ENCODE assay signal across 8 cellular contexts in the genomic region with DNA sequence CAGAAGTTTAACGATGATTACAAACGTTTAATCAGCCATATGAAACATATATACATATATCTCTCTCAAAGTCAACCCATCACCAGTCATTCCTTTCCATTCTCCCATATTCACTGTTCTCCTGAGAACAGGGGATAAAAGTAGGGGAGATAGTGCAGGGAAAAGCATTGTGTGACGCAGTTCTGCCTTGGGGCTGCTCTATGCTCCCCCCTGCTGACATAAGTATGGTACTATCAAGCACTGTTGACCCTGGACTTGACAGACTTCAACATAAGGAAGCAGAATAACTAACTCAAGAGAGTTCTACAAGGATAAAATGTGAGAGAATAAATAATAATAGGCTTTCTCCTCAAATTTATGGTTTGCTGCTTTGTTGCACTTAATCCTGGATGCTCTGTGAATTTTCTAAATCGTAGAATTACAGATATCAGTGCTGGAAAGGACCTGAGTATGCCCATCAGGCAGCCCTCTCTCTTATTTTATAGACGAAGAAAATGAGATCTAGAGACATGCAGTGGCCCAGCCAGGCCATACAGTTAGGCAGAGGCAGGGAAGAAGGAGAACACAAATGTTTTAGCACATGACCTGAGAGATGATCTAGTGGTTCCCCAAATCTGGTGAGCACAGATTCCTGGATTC.
DNase-seq lines count a peak whose midpoint lies in the region; ATAC-seq, FAIRE-seq and TF ChIP-seq lines count a peak whose summit lies in the region.

No MANE protein-coding gene starts in this region.

- peaks cover 4% of the 10 kb centered on the region; the same call in 1 of the 2 replicates for H4K20me1 ChIP-seq in K562 (replicated peaks; ENCODE audit: control insufficient read depth, insufficient read depth, low read length)

- POLR2A ChIA-PET in K562 (lab: Yijun Ruan, JAX): interaction anchor here (0.6 kb wide), 1 partner anchor 160 kb away, joined by 3 read pairs; no protein-coding TSS in a partner anchor

- CTCF ChIA-PET in K562 (lab: Yijun Ruan, JAX; ENCODE audit: low intra/inter-chr PET ratio): interaction anchor here (0.8 kb wide), 1 partner anchor 1603 kb away, joined by 3 read pairs; no protein-coding TSS in a partner anchor

- intact Hi-C loops in K562 (cut with micrococcal nuclease): loop anchor here (2.0 kb wide), 1 partner anchor 257 kb away; no protein-coding TSS in a partner anchor
- intact Hi-C loops in kidney (cut with DNase I): no loop called here
- intact Hi-C loops in testis (cut with DNase I; ENCODE audit: low total_unique reads): no loop called here
- intact Hi-C loops in posterior vena cava (cut with DNase I): no loop called here

- TF ChIP-seq POLR2A in K562 (conservative IDR thresholded peaks at IDR 0.05): no peak
- no peak for TF ChIP-seq POLR2A in testis (IDR thresholded peaks at IDR 0.05)

- FAIRE-seq in K562 (lab: Jason Lieb, UNC) (peak; percentile 91), kidney (lab: Jason Lieb, UNC) (no peak)

- WGBS in K562 (ENCODE audit: insufficient coverage, low coverage, missing lambda C conversion rate): 3% methylated on average over 5 of the region's 5 CpGs
- WGBS in testis, 2 donors: 63 to 69% methylated on average over 5 of the region's 5 CpGs

- peak; percentile 63 for ATAC-seq in HG03159 (IDR thresholded peaks at IDR 0.05; ENCODE audit: unreplicated experiment)
- ATAC-seq in K562: peak; percentile 96

- no peaks in the 10 kb centered on the region for H3K79me2 ChIP-seq in K562 (ENCODE audit: control insufficient read depth, insufficient read depth, low read length)

- H3K9ac ChIP-seq in NT2/D1 (ENCODE audit: insufficient read length, low read depth) (no peak overlapping the region), K562 (ENCODE audit: insufficient read depth in 1 of 2, low read depth in 2 of 2, low read length in 2 of 2) (no peak overlapping the region), kidney (ENCODE audit: low read length in 2 of 2) (no peak overlapping the region)

- H3K36me3 ChIP-seq in NT2/D1 (ENCODE audit: insufficient read depth, insufficient read length, low read length) (no peaks in the 10 kb centered on the region), K562 (ENCODE audit: control insufficient read depth, insufficient read depth, low read length) (no peaks in the 10 kb centered on the region), kidney (ENCODE audit: control insufficient read depth in 1 of 2, insufficient read depth in 2 of 2, low read length in 2 of 2) (no peaks in the 10 kb centered on the region), testis (ENCODE audit: low read depth, missing control alignments) (no peaks in the 10 kb centered on the region)

- no TSS peak for BruUV-seq in K562 (replicated peaks; lab: Mats Ljungman, UMichigan)

- peak; percentile 79 for DNase-seq in DMS53 (lab: John Stamatoyannopoulos, UW)
- peak; percentile 57 for DNase-seq in NT2/D1 (ENCODE audit: low read depth, low spot score)
- DNase-seq in K562 (ENCODE audit: extremely low read depth in 1 of 4, low spot score in 3 of 4): peak; percentile 52 to 66 (median 59)
- no peak for DNase-seq in kidney
- DNase-seq in testis: peak; percentile 28
- DNase-seq in central memory CD4-positive, alpha-beta T cell: no peak
- DNase-seq in posterior vena cava (ENCODE audit: low spot score): no peak

- in situ Hi-C loops in K562 (cut with MboI): no loop called here

- H3K27me3 ChIP-seq in NT2/D1 (ENCODE audit: insufficient read depth, insufficient read length): no peaks in the 10 kb centered on the region
- peaks cover 0 to 7% of the 10 kb centered on the region in 2 experiments; a peak in 2 of 5 replicates for H3K27me3 ChIP-seq in K562 (ENCODE audit: control insufficient read depth in 2 of 2, insufficient read depth in 2 of 2, low read length in 2 of 2)
- H3K27me3 ChIP-seq in testis: no peaks in the 10 kb centered on the region

- TF ChIP-seq CTCF in K562 (IDR thresholded peaks at IDR 0.05 in 2 of 3, conservative IDR thresholded peaks at IDR 0.05 in 1 of 3; ENCODE audit: insufficient read depth in 2 of 3, low read depth in 1 of 3, low read length in 3 of 3) (peak; percentile 73 to 79 (median 76)), kidney (IDR thresholded peaks at IDR 0.05; ENCODE audit: borderline replicate concordance, extremely low read depth, insufficient read depth) (peak; percentile 52), testis (IDR thresholded peaks at IDR 0.05) (peak in 2 of 3 experiments; percentile 28 to 53)

- TF ChIP-seq RAD21 in K562 (CRISPR knock-in tag; conservative IDR thresholded peaks at IDR 0.05 in 1 of 2, IDR thresholded peaks at IDR 0.05 in 1 of 2): peak; percentile 31 to 68; a peak in 3 of 4 replicates

- H3K4me3 ChIP-seq in NT2/D1 (ENCODE audit: insufficient read length, low read depth): no peak overlapping the region
- H3K4me3 ChIP-seq in K562: no peak overlapping the region
- no peak overlapping the region for H3K4me3 ChIP-seq in kidney (ENCODE audit: low read length in 2 of 2)
- no peak overlapping the region for H3K4me3 ChIP-seq in testis

- H3K4me1 ChIP-seq in NT2/D1 (ENCODE audit: insufficient read depth, insufficient read length): no peaks in the 10 kb centered on the region
- H3K4me1 ChIP-seq in K562 (replicated peaks in 1 of 2; ENCODE audit: control insufficient read depth in 2 of 2, insufficient read depth in 2 of 2, low read length in 2 of 2): no peaks in the 10 kb centered on the region
- peaks cover 0 to 1% of the 10 kb centered on the region in 2 donors for H3K4me1 ChIP-seq in kidney (ENCODE audit: control insufficient read depth in 1 of 2, insufficient read depth in 1 of 2, low read depth in 1 of 2, low read length in 2 of 2)
- H3K4me1 ChIP-seq in testis: no peaks in the 10 kb centered on the region

- H3K9me1 ChIP-seq in K562 (ENCODE audit: control insufficient read depth, insufficient read depth, low read length): no peaks in the 10 kb centered on the region

- H3K27ac ChIP-seq in K562 (ENCODE audit: extremely low read depth, low read depth, low read length): no peak overlapping the region
- no peak overlapping the region for H3K27ac ChIP-seq in kidney (ENCODE audit: low read depth in 2 of 2, low read length in 2 of 2)
- no peak overlapping the region for H3K27ac ChIP-seq in testis

- H3K9me3 ChIP-seq in NT2/D1 (ENCODE audit: insufficient read depth, low read length) (no peaks in the 10 kb centered on the region), K562 (replicated peaks; ENCODE audit: control insufficient read depth, insufficient read depth, low read depth, low read length) (no peaks in the 10 kb centered on the region), kidney (ENCODE audit: control insufficient read depth in 1 of 2, low read length in 2 of 2) (no peaks in the 10 kb centered on the region), testis (no peaks in the 10 kb centered on the region)

- TF ChIP-seq EP300 in K562 (IDR thresholded peaks at IDR 0.05; ENCODE audit: low read length): no peak

- H3K4me2 ChIP-seq in K562 (ENCODE audit: insufficient read depth, low read length): no peak overlapping the region

- no peak overlapping the region for H2AFZ ChIP-seq in K562 (ENCODE audit: low read depth, low read length)

TF ChIP-seq in K562, 482 proteins besides CTCF, POLR2A, EP300 and RAD21 (continues in another document):
- TF ChIP-seq ZNF146 (CRISPR knock-in tag; IDR thresholded peaks at IDR 0.05; ENCODE audit: unreplicated experiment) (no peak), ZNF384 (IDR thresholded peaks at IDR 0.05; ENCODE audit: low read depth, low read length) (no peak), SMC3 (conservative IDR thresholded peaks at IDR 0.05; ENCODE audit: insufficient read depth, low read depth, low read length) (peak; percentile 43), HDAC3 (IDR thresholded peaks at IDR 0.05; ENCODE audit: borderline replicate concordance, partially characterized antibody) (no peak), HDAC2 (IDR thresholded peaks at IDR 0.05) (no peak), ZNF197 (CRISPR knock-in tag; IDR thresholded peaks at IDR 0.05; ENCODE audit: low read depth) (no peak), ETS2 (tag; IDR thresholded peaks at IDR 0.05; ENCODE audit: borderline replicate concordance, poor library complexity, severe bottlenecking) (no peak)
- TF ChIP-seq, protein P1, sequence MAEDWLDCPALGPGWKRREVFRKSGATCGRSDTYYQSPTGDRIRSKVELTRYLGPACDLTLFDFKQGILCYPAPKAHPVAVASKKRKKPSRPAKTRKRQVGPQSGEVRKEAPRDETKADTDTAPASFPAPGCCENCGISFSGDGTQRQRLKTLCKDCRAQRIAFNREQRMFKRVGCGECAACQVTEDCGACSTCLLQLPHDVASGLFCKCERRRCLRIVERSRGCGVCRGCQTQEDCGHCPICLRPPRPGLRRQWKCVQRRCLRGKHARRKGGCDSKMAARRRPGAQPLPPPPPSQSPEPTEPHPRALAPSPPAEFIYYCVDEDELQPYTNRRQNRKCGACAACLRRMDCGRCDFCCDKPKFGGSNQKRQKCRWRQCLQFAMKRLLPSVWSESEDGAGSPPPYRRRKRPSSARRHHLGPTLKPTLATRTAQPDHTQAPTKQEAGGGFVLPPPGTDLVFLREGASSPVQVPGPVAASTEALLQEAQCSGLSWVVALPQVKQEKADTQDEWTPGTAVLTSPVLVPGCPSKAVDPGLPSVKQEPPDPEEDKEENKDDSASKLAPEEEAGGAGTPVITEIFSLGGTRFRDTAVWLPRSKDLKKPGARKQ (CRISPR knock-in tag; IDR thresholded peaks at IDR 0.05): no peak
- TF ChIP-seq, protein P2, sequence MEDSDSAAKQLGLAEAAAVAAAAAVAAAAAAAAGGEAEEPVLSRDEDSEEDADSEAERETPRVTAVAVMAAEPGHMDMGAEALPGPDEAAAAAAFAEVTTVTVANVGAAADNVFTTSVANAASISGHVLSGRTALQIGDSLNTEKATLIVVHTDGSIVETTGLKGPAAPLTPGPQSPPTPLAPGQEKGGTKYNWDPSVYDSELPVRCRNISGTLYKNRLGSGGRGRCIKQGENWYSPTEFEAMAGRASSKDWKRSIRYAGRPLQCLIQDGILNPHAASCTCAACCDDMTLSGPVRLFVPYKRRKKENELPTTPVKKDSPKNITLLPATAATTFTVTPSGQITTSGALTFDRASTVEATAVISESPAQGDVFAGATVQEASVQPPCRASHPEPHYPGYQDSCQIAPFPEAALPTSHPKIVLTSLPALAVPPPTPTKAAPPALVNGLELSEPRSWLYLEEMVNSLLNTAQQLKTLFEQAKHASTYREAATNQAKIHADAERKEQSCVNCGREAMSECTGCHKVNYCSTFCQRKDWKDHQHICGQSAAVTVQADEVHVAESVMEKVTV (CRISPR knock-in tag; IDR thresholded peaks at IDR 0.05): no peak

Comparison
In these comparisons a context has a peak if more than half of its experiments do, and no peak if none do; other contexts are left out.
1. DNase-seq: peak in DMS53 (single experiment), NT2/D1 (single experiment), K562 (4 of 4) and testis (single experiment); none in kidney (single experiment), central memory CD4-positive, alpha-beta T cell (single experiment) and posterior vena cava (single experiment).
2. Peak in every context shown above with its lines, with median percentiles within 50 percentile points of each other: CTCF ChIP-seq.